In the genomic region with DNA sequence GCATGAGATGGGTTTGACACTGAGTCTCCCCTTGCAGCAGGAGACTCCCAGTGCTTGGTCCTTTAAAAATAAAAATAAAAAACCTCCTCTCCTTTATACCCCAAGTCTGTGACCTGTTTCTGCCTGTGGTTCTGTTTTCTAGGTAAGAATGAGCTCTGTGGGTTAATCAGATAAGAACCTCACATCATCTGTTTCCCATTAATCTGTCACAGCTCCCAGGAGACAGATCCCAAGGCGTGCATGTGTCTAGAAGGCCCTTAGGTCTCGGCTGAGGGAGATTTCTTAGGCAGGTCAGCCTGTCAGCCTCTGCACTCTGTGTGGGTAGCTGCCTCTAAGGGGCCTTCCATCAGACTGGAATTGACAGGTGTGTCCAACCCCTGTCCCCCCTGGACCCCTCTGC, we compare ENCODE assay signal across 1 cellular context.
A peak's percentile ranks its signal among the peaks of the same experiment; 100 is the strongest.
TF ChIP-seq lines count a peak whose summit lies in the region.

No MANE protein-coding gene starts in this region.

TF ChIP-seq in SK-N-SH, 30 proteins besides CTCF, POLR2A, EP300 and RAD21 (continued from another document):
- TF ChIP-seq IRF3 (IDR thresholded peaks at IDR 0.05; ENCODE audit: low read depth, low read length) (no peak), SIN3A (IDR thresholded peaks at IDR 0.05; ENCODE audit: borderline replicate concordance, low read depth, low read length) (peak; percentile 57; the same call in 1 of the 2 replicates), GATA2 (CRISPR knock-in tag; IDR thresholded peaks at IDR 0.05) (peak; percentile 86), USF1 (IDR thresholded peaks at IDR 0.05; ENCODE audit: borderline replicate concordance, low read depth) (no peak), GABPA (IDR thresholded peaks at IDR 0.05; ENCODE audit: low read depth) (no peak), RCOR1 (IDR thresholded peaks at IDR 0.05; ENCODE audit: low read length) (peak; percentile 82), FOXJ3 (CRISPR knock-in tag; IDR thresholded peaks at IDR 0.05) (peak; percentile 71; the same call in 1 of the 2 replicates), MXI1 (IDR thresholded peaks at IDR 0.05; ENCODE audit: low read depth, low read length) (peak; percentile 97), ELF1 (IDR thresholded peaks at IDR 0.05) (no peak), CHD2 (IDR thresholded peaks at IDR 0.05; ENCODE audit: low read length, partially characterized antibody) (peak; percentile 51), YY1 (IDR thresholded peaks at IDR 0.05; ENCODE audit: low read depth) (no peak), MEF2A (IDR thresholded peaks at IDR 0.05; ENCODE audit: borderline replicate concordance, low read depth) (no peak), FOXM1 (IDR thresholded peaks at IDR 0.05; ENCODE audit: low read depth) (no peak), POLR2AphosphoS5 (IDR thresholded peaks at IDR 0.05; ENCODE audit: low read depth, low read length) (peak; percentile 71), SMC3 (IDR thresholded peaks at IDR 0.05; ENCODE audit: low read depth, low read length) (no peak), EZH2phosphoT487 (IDR thresholded peaks at IDR 0.05; ENCODE audit: borderline replicate concordance, low read depth) (no peak), JUND (IDR thresholded peaks at IDR 0.05) (no peak)
- TF ChIP-seq, protein P1, sequence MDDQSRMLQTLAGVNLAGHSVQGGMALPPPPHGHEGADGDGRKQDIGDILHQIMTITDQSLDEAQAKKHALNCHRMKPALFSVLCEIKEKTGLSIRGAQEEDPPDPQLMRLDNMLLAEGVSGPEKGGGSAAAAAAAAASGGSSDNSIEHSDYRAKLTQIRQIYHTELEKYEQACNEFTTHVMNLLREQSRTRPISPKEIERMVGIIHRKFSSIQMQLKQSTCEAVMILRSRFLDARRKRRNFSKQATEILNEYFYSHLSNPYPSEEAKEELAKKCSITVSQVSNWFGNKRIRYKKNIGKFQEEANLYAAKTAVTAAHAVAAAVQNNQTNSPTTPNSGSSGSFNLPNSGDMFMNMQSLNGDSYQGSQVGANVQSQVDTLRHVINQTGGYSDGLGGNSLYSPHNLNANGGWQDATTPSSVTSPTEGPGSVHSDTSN (IDR thresholded peaks at IDR 0.05): peak; percentile 64
